ENCODE assay signal across 9 cellular contexts in genomic region chrX:119682019-119682989, GRCh38. TPM values are rescaled to one million over a fixed set of nuclear protein-coding genes. Genes with fewer than 3 reads are reported as not detected.
DNase-seq lines count a peak whose midpoint lies in the region; ATAC-seq lines count a peak whose summit lies in the region.
"Had no signal": no experiment of that assay in that cellular context is flagged by ENCODE, and none has a peak within 500 bp of the region (broad histone marks: within the 10 kb centered on the region; RNA-seq: fewer than 3 reads in every experiment).

No MANE protein-coding gene starts in this region.

- ATAC-seq in HG03378 (IDR thresholded peaks at IDR 0.05; ENCODE audit: unreplicated experiment), result peak; percentile 37
- peak; percentile 35 to 63 for ATAC-seq in activated T-cell treated with anti-CD3 and anti-CD28 coated beads, Interleukin-2, amount 50 U/mL, for 72 hours (replicated peaks in 1 of 2)
- ATAC-seq: SK-N-SH treated with all-trans-retinoic acid at 6 μM for 48 hours had no signal

- H3K27me3 ChIP-seq in thymus (ENCODE audit: control insufficient read depth, insufficient read depth), result no peaks in the 10 kb centered on the region

- no peaks in the 10 kb centered on the region for H3K27me3 Mint-ChIP-seq in activated naive CD4-positive, alpha-beta T cell treated with anti-CD3 and anti-CD28 coated beads for 36 hours (ENCODE audit: low read depth)
- H3K27me3 Mint-ChIP-seq in activated T-cell treated with anti-CD3 and anti-CD28 coated beads, Interleukin-2, amount 50 U/mL, for 72 hours (ENCODE audit: low read depth), result no peaks in the 10 kb centered on the region

- peak overlapping the region; percentile 75 for H3K4me3 Mint-ChIP-seq in activated naive CD4-positive, alpha-beta T cell treated with anti-CD3 and anti-CD28 coated beads for 36 hours
- H3K4me3 Mint-ChIP-seq in activated T-cell treated with anti-CD3 and anti-CD28 coated beads, Interleukin-2, amount 50 U/mL, for 72 hours, result peak overlapping the region; percentile 86 to 94

- no peaks in the 10 kb centered on the region for H3K36me3 ChIP-seq in thymus (ENCODE audit: control insufficient read depth, insufficient read depth)

- H3K9me3 ChIP-seq in thymus (ENCODE audit: control insufficient read depth), result no peaks in the 10 kb centered on the region

- peak; percentile 54 for DNase-seq in activated naive CD4-positive, alpha-beta T cell treated with anti-CD3 and anti-CD28 coated beads for 36 hours
- DNase-seq in activated naive CD4-positive, alpha-beta T cell treated with anti-CD3 and anti-CD28 coated beads, Interleukin-2, amount 50 U/mL, for 16 hours, result no peak
- peak in 1 of 2 donors; percentile 48 for DNase-seq in activated T-cell treated with anti-CD3 and anti-CD28 coated beads, Interleukin-2, amount 50 U/mL, for 72 hours
- no peak for DNase-seq in H4 (ENCODE audit: low spot score)
- DNase-seq in medulla oblongata (ENCODE audit: extremely low spot score), result no peak
- no peak for DNase-seq in activated CD4-positive, alpha-beta T cell treated with anti-CD3 and anti-CD28 coated beads, Interleukin-2, amount 50 U/mL, for 1 hour

- 11% methylated on average over 15 of the region's 15 CpGs for WGBS in thymus

- H3K27ac ChIP-seq in thymus (ENCODE audit: low read depth), result peak overlapping the region; percentile 94

- peak overlapping the region; percentile 46 for H3K4me3 ChIP-seq in thymus (ENCODE audit: low read length)

- H3K36me3 Mint-ChIP-seq in activated naive CD4-positive, alpha-beta T cell treated with anti-CD3 and anti-CD28 coated beads for 36 hours (ENCODE audit: low read depth), result peaks cover 7% of the 10 kb centered on the region
- H3K36me3 Mint-ChIP-seq in activated T-cell treated with anti-CD3 and anti-CD28 coated beads, Interleukin-2, amount 50 U/mL, for 72 hours (ENCODE audit: insufficient read depth in 2 of 2), result peaks cover 0 to 6% of the 10 kb centered on the region in 2 donors

- no peaks in the 10 kb centered on the region for H3K9me3 Mint-ChIP-seq in activated naive CD4-positive, alpha-beta T cell treated with anti-CD3 and anti-CD28 coated beads for 36 hours
- no peaks in the 10 kb centered on the region for H3K9me3 Mint-ChIP-seq in activated T-cell treated with anti-CD3 and anti-CD28 coated beads, Interleukin-2, amount 50 U/mL, for 72 hours

- H3K4me1 Mint-ChIP-seq in activated naive CD4-positive, alpha-beta T cell treated with anti-CD3 and anti-CD28 coated beads for 36 hours (ENCODE audit: low read depth), result peaks cover 51% of the 10 kb centered on the region
- H3K4me1 Mint-ChIP-seq in activated T-cell treated with anti-CD3 and anti-CD28 coated beads, Interleukin-2, amount 50 U/mL, for 72 hours (ENCODE audit: low read depth), result peaks cover 87% of the 10 kb centered on the region

- H3K4me1 ChIP-seq in thymus (ENCODE audit: control insufficient read depth, insufficient read depth, low read length), result peaks cover 13% of the 10 kb centered on the region

- H3K27ac Mint-ChIP-seq in activated naive CD4-positive, alpha-beta T cell treated with anti-CD3 and anti-CD28 coated beads for 36 hours, result peak overlapping the region; percentile 99
- H3K27ac Mint-ChIP-seq in activated T-cell treated with anti-CD3 and anti-CD28 coated beads, Interleukin-2, amount 50 U/mL, for 72 hours, result peak overlapping the region; percentile 98

- CTCF ChIA-PET in activated naive CD4-positive, alpha-beta T cell treated with anti-CD3 and anti-CD28 coated beads for 36 hours (lab: Charles Lee), result interaction anchor here (0.6 to 0.8 kb wide), 3 partner anchors 8 to 166 kb away, joined by 3 to 4 read pairs (median 3); no protein-coding TSS in a partner anchor

- intact Hi-C loops in activated naive CD4-positive, alpha-beta T cell treated with anti-CD3 and anti-CD28 coated beads for 36 hours (cut with micrococcal nuclease), result loop anchor here (1.0 to 10.0 kb wide), 3 partner anchors 10 to 1148 kb away; no protein-coding TSS in a partner anchor

RNA-seq across cellular contexts. Expression of gene SEPTIN6, which starts 10.7 kb away (rescaled TPM):
- 100 to 1,000 TPM; 137 to 143 TPM for total RNA-seq in activated naive CD4-positive, alpha-beta T cell treated with anti-CD3 and anti-CD28 coated beads for 36 hours
- total RNA-seq in activated T-cell treated with anti-CD3 and anti-CD28 coated beads, Interleukin-2, amount 50 U/mL, for 72 hours, result 100 to 1,000 TPM; 183 to 275 TPM
- 53.1 TPM for polyA plus RNA-seq in thymus
- 21.3 and 28.0 TPM in 2 replicates for total RNA-seq in H4 (2014; rRNA removed; shearing (Covaris generic))
